Comparison of ENCODE assay signal across 8 cellular contexts in the genomic region with DNA sequence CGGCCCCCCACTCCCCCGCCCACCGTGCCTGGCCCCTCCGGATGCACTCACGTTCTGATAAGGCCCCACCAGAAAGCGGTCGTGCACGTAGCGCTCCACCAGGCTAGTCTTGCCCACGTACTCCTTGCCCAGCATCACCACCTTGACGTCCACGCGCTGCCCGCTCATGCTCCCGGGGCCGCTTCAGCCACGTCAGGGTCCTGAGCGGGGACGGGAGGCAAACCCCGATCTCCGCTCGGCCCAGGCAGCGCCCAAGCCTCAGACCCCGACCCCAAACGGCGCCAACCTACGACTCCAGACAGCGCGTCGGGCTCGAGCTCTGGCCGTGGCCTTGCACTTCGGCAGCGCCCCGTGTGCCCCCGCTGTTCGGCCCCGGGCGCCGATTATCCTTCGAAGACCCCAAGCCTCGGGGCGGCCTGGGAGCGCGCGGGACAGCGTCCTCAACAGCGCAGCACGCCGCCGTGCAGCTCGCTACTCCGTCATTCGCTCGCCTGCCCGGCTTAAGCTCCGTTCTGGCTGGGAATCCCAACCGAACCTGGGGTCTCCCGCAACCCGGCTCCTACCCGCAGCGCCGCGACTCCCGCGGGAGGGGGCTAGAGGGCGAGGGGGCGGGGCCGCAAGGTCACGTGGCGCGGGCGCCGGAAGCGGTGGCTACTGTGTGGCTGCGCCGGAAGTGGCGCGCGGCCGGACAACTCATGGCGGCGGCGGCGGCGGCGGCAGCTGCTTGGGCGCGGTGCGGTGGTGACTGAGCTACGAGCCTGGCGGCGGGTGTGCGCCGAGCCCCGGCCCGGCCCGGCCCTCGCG. TPM values are rescaled to one million over a fixed set of nuclear protein-coding genes. Genes with fewer than 3 reads are reported as not detected.
DNase-seq lines count a peak whose midpoint lies in the region; ATAC-seq and TF ChIP-seq lines count a peak whose summit lies in the region.

A gene with protein sequence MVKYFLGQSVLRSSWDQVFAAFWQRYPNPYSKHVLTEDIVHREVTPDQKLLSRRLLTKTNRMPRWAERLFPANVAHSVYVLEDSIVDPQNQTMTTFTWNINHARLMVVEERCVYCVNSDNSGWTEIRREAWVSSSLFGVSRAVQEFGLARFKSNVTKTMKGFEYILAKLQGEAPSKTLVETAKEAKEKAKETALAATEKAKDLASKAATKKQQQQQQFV (plus strand): TSS at position 679 of the 804 bp plus-strand sequence. CDS start 187 bp downstream, outside the sequence.
A gene (minus strand): TSS at position 599 of the 804 bp plus-strand sequence. CDS start 431 bp downstream, at position 168.

- H3K4me2 ChIP-seq in smooth muscle cell, result peak within 1 kb of the TSS; percentile 100

- H3K9ac ChIP-seq in smooth muscle cell (ENCODE audit: low read depth), result peak within 1 kb of the TSS; percentile 97

- peak; percentile 62 for TF ChIP-seq POLR2A in breast epithelium (IDR thresholded peaks at IDR 0.05)

- peaks cover 21% of the 10 kb centered on the region for H4K20me1 ChIP-seq in smooth muscle cell (ENCODE audit: low read depth)

- H3K4me1 ChIP-seq in breast epithelium (peaks cover 16 to 36% of the 10 kb centered on the region in 2 donors), smooth muscle cell (ENCODE audit: low read depth) (peaks cover 12% of the 10 kb centered on the region)

- H3K27me3 ChIP-seq in WERI-Rb-1 (ENCODE audit: insufficient read depth, low read depth, severe bottlenecking) (no peaks in the 10 kb centered on the region), breast epithelium (no peaks in the 10 kb centered on the region), smooth muscle cell (ENCODE audit: low read depth) (no peaks in the 10 kb centered on the region)

- intact Hi-C loops in breast epithelium (cut with DNase I; ENCODE audit: low total_unique reads), result no loop called here

- H3K36me3 ChIP-seq in WERI-Rb-1, result peaks cover 17% of the 10 kb centered on the region
- H3K36me3 ChIP-seq in breast epithelium, result no peaks in the 10 kb centered on the region
- H3K36me3 ChIP-seq in smooth muscle cell (ENCODE audit: low read depth), result no peaks in the 10 kb centered on the region

- TF ChIP-seq CTCF in WERI-Rb-1 (IDR thresholded peaks at IDR 0.05; ENCODE audit: low read depth, low read length) (0 out of 2 replicates have a peak, but pooled peaks have one; percentile 14), breast epithelium (IDR thresholded peaks at IDR 0.05) (peak in 1 of 3 donors; percentile 23), smooth muscle cell (IDR thresholded peaks at IDR 0.05; ENCODE audit: borderline replicate concordance, insufficient read depth, poor library complexity, severe bottlenecking) (peak; percentile 39)

- under 1% methylated on average over 57 of the region's 100 CpGs for WGBS in smooth muscle cell (ENCODE audit: low lambda C conversion rate)

- H3K4me3 ChIP-seq in WERI-Rb-1 (ENCODE audit: low read depth, low read length), result peak within 1 kb of the TSS; percentile 81
- H3K4me3 ChIP-seq in breast epithelium, result peak within 1 kb of the TSS; percentile 89 to 94 (median 90)
- H3K4me3 ChIP-seq in smooth muscle cell, result peak within 1 kb of the TSS; percentile 100

- peak; percentile 56 for ATAC-seq in HG02943 (IDR thresholded peaks at IDR 0.05; ENCODE audit: low read depth, unreplicated experiment)

- peaks cover 30% of the 10 kb centered on the region for H3K79me2 ChIP-seq in smooth muscle cell (ENCODE audit: low read depth)

- peak within 1 kb of the TSS; percentile 66 for H2AFZ ChIP-seq in smooth muscle cell (ENCODE audit: low read depth)

- H3K9me3 ChIP-seq in WERI-Rb-1 (ENCODE audit: severe bottlenecking) (no peaks in the 10 kb centered on the region), breast epithelium (no peaks in the 10 kb centered on the region), smooth muscle cell (replicated peaks; ENCODE audit: low read depth) (no peaks in the 10 kb centered on the region)

- peak within 1 kb of the TSS; percentile 74 for H3K27ac ChIP-seq in WERI-Rb-1
- H3K27ac ChIP-seq in breast epithelium, result peak within 1 kb of the TSS; percentile 85 to 90
- peak within 1 kb of the TSS; percentile 96 for H3K27ac ChIP-seq in smooth muscle cell (ENCODE audit: low read depth)

- peaks cover 28% of the 10 kb centered on the region for H3F3A ChIP-seq in smooth muscle cell (ENCODE audit: low read depth)

- DNase-seq in NCI-H2081 (lab: John Stamatoyannopoulos, UW) (peak; percentile 67 to 78), NCI-H2081 treated with DMSO at 0.1 percent for 48 hours (lab: John Stamatoyannopoulos, UW) (no peak), NCI-H2171 treated with DMSO at 0.1 percent for 48 hours (lab: John Stamatoyannopoulos, UW) (peak; percentile 51), WERI-Rb-1 (peak; percentile 67), breast epithelium (ENCODE audit: low spot score in 2 of 2) (peak; percentile 84 to 91), iPS-NIHi7 (ENCODE audit: extremely low spot score) (peak; percentile 94), smooth muscle cell (lab: John Stamatoyannopoulos, UW; ENCODE audit: unreplicated experiment) (peak; percentile 74)

RNA-seq across cellular contexts. Expression of the first gene that starts in this region (rescaled TPM):
- total RNA-seq in breast epithelium (10 to 100 TPM; 61.0 to 97.0 (median 68.8) TPM), smooth muscle cell (132 and 197 TPM in 2 replicates)
- polyA plus RNA-seq in smooth muscle cell, result 264 and 268 TPM in 2 replicates

RNA-seq across cellular contexts. Expression of the second gene that starts in this region (rescaled TPM):
- 10 to 100 TPM; 21.4 to 62.9 (median 36.0) TPM for total RNA-seq in breast epithelium
- 15.3 and 41.8 TPM in 2 replicates for total RNA-seq in smooth muscle cell
- polyA plus RNA-seq in smooth muscle cell, result 46.4 and 49.5 TPM in 2 replicates
